ENCODE assay signal across 2 cellular contexts in genomic region chr9:112443636-112444035, GRCh38.
TF ChIP-seq lines count a peak whose summit lies in the region.

No MANE protein-coding gene starts in this region.

TF ChIP-seq in HepG2, 621 proteins besides CTCF, POLR2A, EP300 and RAD21:
- TF ChIP-seq MAFK (conservative IDR thresholded peaks at IDR 0.05 in 1 of 2, IDR thresholded peaks at IDR 0.05 in 1 of 2; ENCODE audit: low read length in 2 of 2) = peak; percentile 45 to 52; a peak in 3 of 4 replicates
- TF ChIP-seq MAFF (IDR thresholded peaks at IDR 0.05; ENCODE audit: low read depth, low read length) = peak; percentile 13; the same call in 1 of the 2 replicates
- TF ChIP-seq ZNF143 (CRISPR knock-in tag; IDR thresholded peaks at IDR 0.05) = no peak
TF ChIP-seq in HepG2: peak in this region for 2.

TF ChIP-seq in K562, 482 proteins besides CTCF, POLR2A, EP300 and RAD21:
- TF ChIP-seq ZC3H4 (CRISPR knock-in tag; IDR thresholded peaks at IDR 0.05; ENCODE audit: borderline replicate concordance) (no peak), SUPT5H (IDR thresholded peaks at IDR 0.05) (no peak), EHMT2 (IDR thresholded peaks at IDR 0.05) (no peak), GTF2E2 (tag; IDR thresholded peaks at IDR 0.05) (no peak), MYC (IDR thresholded peaks at IDR 0.05; ENCODE audit: low read depth, low read length) (no peak), MYC (CRISPR knock-in tag; IDR thresholded peaks at IDR 0.05; ENCODE audit: borderline replicate concordance, low read depth) (no peak), MAFG (tag; conservative IDR thresholded peaks at IDR 0.05) (peak; percentile 53), ZNF316 (IDR thresholded peaks at IDR 0.05) (peak; percentile 80), C11orf30 (IDR thresholded peaks at IDR 0.05; ENCODE audit: low read depth) (peak; percentile 58), NR2C1 (IDR thresholded peaks at IDR 0.05) (no peak), NR2C1 (tag; IDR thresholded peaks at IDR 0.05) (no peak), ETV5 (CRISPR knock-in tag; IDR thresholded peaks at IDR 0.05; ENCODE audit: low read depth) (no peak)
